ENCODE assay signal across 19 cellular contexts in genomic region chr3:197595470-197596185, GRCh38. TPM values are rescaled to one million over a fixed set of nuclear protein-coding genes. Genes with fewer than 3 reads are reported as not detected.
A peak's percentile ranks its signal among the peaks of the same experiment; 100 is the strongest.
DNase-seq lines count a peak whose midpoint lies in the region; ATAC-seq and TF ChIP-seq lines count a peak whose summit lies in the region.
"Had no signal": no experiment of that assay in that cellular context is flagged by ENCODE, and none has a peak within 500 bp of the region (broad histone marks: within the 10 kb centered on the region; RNA-seq: fewer than 3 reads in every experiment).

No MANE protein-coding gene starts in this region.

- intact Hi-C loops in activated CD8-positive, alpha-beta T cell treated with anti-CD3 and anti-CD28 coated beads for 36 hours (cut with micrococcal nuclease): no loop called here

- peak; percentile 13 for DNase-seq in activated CD8-positive, alpha-beta T cell treated with anti-CD3 and anti-CD28 coated beads, Interleukin-2, amount 10 ng/mL, durations not matched to agents 7 days and 5 days
- DNase-seq in activated CD8-positive, alpha-beta T cell treated with anti-CD3 and anti-CD28 coated beads for 36 hours: no peak
- DNase-seq in NB4 (ENCODE audit: low read depth): peak; percentile 22
- DNase-seq in astrocyte of the hippocampus (ENCODE audit: low read depth, low spot score): peak; percentile 7
- peak; percentile 41 for DNase-seq in midbrain (lab: John Stamatoyannopoulos, UW)
- DNase-seq in HPDE6-E6E7 (ENCODE audit: extremely low spot score): no peak
- DNase-seq: activated CD4-positive, alpha-beta T cell treated with anti-CD3 and anti-CD28 coated beads, Interleukin-2, amount 50 U/mL, for 48 hours; activated naive CD4-positive, alpha-beta T cell; HFFc6; Kasumi-1; left ventricle myocardium inferior; NCI-H1048; NCI-H1930; NCI-H510A treated with DMSO at 0.1 percent for 48 hours had no signal

- peaks cover 6% of the 10 kb centered on the region for H3K9me3 Mint-ChIP-seq in activated CD8-positive, alpha-beta T cell treated with anti-CD3 and anti-CD28 coated beads, Interleukin-2, amount 10 ng/mL, durations not matched to agents 7 days and 5 days (ENCODE audit: insufficient read depth)
- H3K9me3 Mint-ChIP-seq in activated CD8-positive, alpha-beta T cell treated with anti-CD3 and anti-CD28 coated beads for 36 hours: no peaks in the 10 kb centered on the region
- H3K9me3 Mint-ChIP-seq: HFFc6, nephron had no signal

- CTCF ChIA-PET in activated CD8-positive, alpha-beta T cell treated with anti-CD3 and anti-CD28 coated beads, Interleukin-2, amount 10 ng/mL, durations not matched to agents 7 days and 5 days (lab: Charles Lee): interaction anchor here (1.1 kb wide), 1 partner anchor 93 kb away, joined by 3 read pairs; no protein-coding TSS in a partner anchor
- CTCF ChIA-PET in activated CD8-positive, alpha-beta T cell treated with anti-CD3 and anti-CD28 coated beads for 36 hours (lab: Charles Lee): no interaction called here

- no peak overlapping the region for H3K4me3 Mint-ChIP-seq in activated CD8-positive, alpha-beta T cell treated with anti-CD3 and anti-CD28 coated beads, Interleukin-2, amount 10 ng/mL, durations not matched to agents 7 days and 5 days
- no peak overlapping the region for H3K4me3 Mint-ChIP-seq in activated CD8-positive, alpha-beta T cell treated with anti-CD3 and anti-CD28 coated beads for 36 hours
- H3K4me3 Mint-ChIP-seq: HFFc6, nephron had no signal

- no peak for TF ChIP-seq CTCF in activated CD8-positive, alpha-beta T cell treated with anti-CD3 and anti-CD28 coated beads for 36 hours (IDR thresholded peaks at IDR 0.05)
- no peak for TF ChIP-seq CTCF in NB4 (IDR thresholded peaks at IDR 0.05; ENCODE audit: low read depth, low read length)

- ATAC-seq in activated CD8-positive, alpha-beta T cell treated with anti-CD3 and anti-CD28 coated beads, Interleukin-2, amount 10 ng/mL, durations not matched to agents 7 days and 5 days: no peak
- ATAC-seq in activated CD8-positive, alpha-beta T cell treated with anti-CD3 and anti-CD28 coated beads for 36 hours: no peak
- ATAC-seq in HG03378 (IDR thresholded peaks at IDR 0.05; ENCODE audit: unreplicated experiment) (no peak), GM21381 (IDR thresholded peaks at IDR 0.05; ENCODE audit: unreplicated experiment) (no peak)

- H3K4me1 Mint-ChIP-seq in activated CD8-positive, alpha-beta T cell treated with anti-CD3 and anti-CD28 coated beads, Interleukin-2, amount 10 ng/mL, durations not matched to agents 7 days and 5 days (ENCODE audit: low read depth): peaks cover 79% of the 10 kb centered on the region
- H3K4me1 Mint-ChIP-seq in activated CD8-positive, alpha-beta T cell treated with anti-CD3 and anti-CD28 coated beads for 36 hours (ENCODE audit: low read depth): peaks cover 42% of the 10 kb centered on the region

- no peak for TF ChIP-seq POLR2A in NB4 (IDR thresholded peaks at IDR 0.05; ENCODE audit: extremely low read depth, insufficient read length)

- peaks cover 33% of the 10 kb centered on the region for H3K36me3 Mint-ChIP-seq in activated CD8-positive, alpha-beta T cell treated with anti-CD3 and anti-CD28 coated beads, Interleukin-2, amount 10 ng/mL, durations not matched to agents 7 days and 5 days (ENCODE audit: low read depth)
- peaks cover 2% of the 10 kb centered on the region for H3K36me3 Mint-ChIP-seq in activated CD8-positive, alpha-beta T cell treated with anti-CD3 and anti-CD28 coated beads for 36 hours (ENCODE audit: low read depth)

- peak overlapping the region; percentile 71 for H3K27ac Mint-ChIP-seq in activated CD8-positive, alpha-beta T cell treated with anti-CD3 and anti-CD28 coated beads, Interleukin-2, amount 10 ng/mL, durations not matched to agents 7 days and 5 days
- no peak overlapping the region for H3K27ac Mint-ChIP-seq in activated CD8-positive, alpha-beta T cell treated with anti-CD3 and anti-CD28 coated beads for 36 hours
- H3K27ac Mint-ChIP-seq: HFFc6, nephron had no signal

- POLR2A ChIA-PET in activated CD8-positive, alpha-beta T cell treated with anti-CD3 and anti-CD28 coated beads, Interleukin-2, amount 10 ng/mL, durations not matched to agents 7 days and 5 days (lab: Charles Lee): no interaction called here
- POLR2A ChIA-PET in activated CD8-positive, alpha-beta T cell treated with anti-CD3 and anti-CD28 coated beads for 36 hours (lab: Charles Lee): interaction anchor here (1.3 kb wide), 1 partner anchor 40 kb away, joined by 3 read pairs; the partner anchor contains the start of gene BDH1

- H3K4me3 ChIP-seq in NB4 (ENCODE audit: low read depth, low read length): no peak overlapping the region
- H3K4me3 ChIP-seq: BLaER1, dorsolateral prefrontal cortex, left ventricle myocardium inferior had no signal

- no peaks in the 10 kb centered on the region for H3K27me3 Mint-ChIP-seq in activated CD8-positive, alpha-beta T cell treated with anti-CD3 and anti-CD28 coated beads, Interleukin-2, amount 10 ng/mL, durations not matched to agents 7 days and 5 days (ENCODE audit: low read depth)
- H3K27me3 Mint-ChIP-seq in activated CD8-positive, alpha-beta T cell treated with anti-CD3 and anti-CD28 coated beads for 36 hours: no peaks in the 10 kb centered on the region

RNA-seq across cellular contexts. Expression of gene BDH1, which starts 39.9 kb away (rescaled TPM):
- 100 to 1,000 TPM; 166 to 171 TPM for total RNA-seq in activated CD8-positive, alpha-beta T cell treated with anti-CD3 and anti-CD28 coated beads, Interleukin-2, amount 10 ng/mL, durations not matched to agents 7 days and 5 days
- total RNA-seq in activated CD8-positive, alpha-beta T cell treated with anti-CD3 and anti-CD28 coated beads for 36 hours: 100 to 1,000 TPM; 118 to 126 TPM

Comparison
In these comparisons a context has a peak if more than half of its experiments do, and no peak if none do; other contexts are left out.
1. DNase-seq: peak in activated CD8-positive, alpha-beta T cell treated with anti-CD3 and anti-CD28 coated beads, Interleukin-2, amount 10 ng/mL, durations not matched to agents 7 days and 5 days (single experiment), NB4 (single experiment), astrocyte of the hippocampus (single experiment) and midbrain (single experiment); none in activated CD8-positive, alpha-beta T cell treated with anti-CD3 and anti-CD28 coated beads for 36 hours (single experiment) and HPDE6-E6E7 (single experiment).